Comparison of ENCODE assay signal across 9 cellular contexts in genomic region chr6:1821188-1822183, GRCh38.
DNase-seq lines count a peak whose midpoint lies in the region; ATAC-seq and TF ChIP-seq lines count a peak whose summit lies in the region.
"Had no signal": no experiment of that assay in that cellular context is flagged by ENCODE, and none has a peak within 500 bp of the region (broad histone marks: within the 10 kb centered on the region; RNA-seq: fewer than 3 reads in every experiment).

No MANE protein-coding gene starts in this region.

- H3K27ac Mint-ChIP-seq in natural killer cell treated with Interleukin-12 subunit alpha and Interleukin-12 subunit beta and Interleukin-15 and Interleukin-18, amount 100 ng/mL, for 72 hours, result no peak overlapping the region
- H3K27ac Mint-ChIP-seq in activated naive CD4-positive, alpha-beta T cell treated with anti-CD3 and anti-CD28 coated beads, Interleukin-2, amount 10 ng/mL, durations not matched to agents 7 days and 5 days, result no peak overlapping the region
- H3K27ac Mint-ChIP-seq: T-helper 17 cell had no signal

- no peak for TF ChIP-seq CTCF in omental fat pad (IDR thresholded peaks at IDR 0.05)

- no peaks in the 10 kb centered on the region for H3K27me3 Mint-ChIP-seq in natural killer cell treated with Interleukin-12 subunit alpha and Interleukin-12 subunit beta and Interleukin-15 and Interleukin-18, amount 100 ng/mL, for 72 hours
- H3K27me3 Mint-ChIP-seq in activated naive CD4-positive, alpha-beta T cell treated with anti-CD3 and anti-CD28 coated beads, Interleukin-2, amount 10 ng/mL, durations not matched to agents 7 days and 5 days, result no peaks in the 10 kb centered on the region
- H3K27me3 Mint-ChIP-seq: T-helper 17 cell had no signal

- no peaks in the 10 kb centered on the region for H3K9me3 Mint-ChIP-seq in natural killer cell treated with Interleukin-12 subunit alpha and Interleukin-12 subunit beta and Interleukin-15 and Interleukin-18, amount 100 ng/mL, for 72 hours
- H3K9me3 Mint-ChIP-seq in activated naive CD4-positive, alpha-beta T cell treated with anti-CD3 and anti-CD28 coated beads, Interleukin-2, amount 10 ng/mL, durations not matched to agents 7 days and 5 days, result no peaks in the 10 kb centered on the region

- H3K4me1 Mint-ChIP-seq in natural killer cell treated with Interleukin-12 subunit alpha and Interleukin-12 subunit beta and Interleukin-15 and Interleukin-18, amount 100 ng/mL, for 72 hours (ENCODE audit: low read depth in 2 of 2), result no peaks in the 10 kb centered on the region
- no peaks in the 10 kb centered on the region for H3K4me1 Mint-ChIP-seq in activated naive CD4-positive, alpha-beta T cell treated with anti-CD3 and anti-CD28 coated beads, Interleukin-2, amount 10 ng/mL, durations not matched to agents 7 days and 5 days

- ATAC-seq in omental fat pad (ENCODE audit: low FRiP score), result peak; percentile 49
- no peak for ATAC-seq in natural killer cell treated with Interleukin-12 subunit alpha and Interleukin-12 subunit beta and Interleukin-15 and Interleukin-18, amount 100 ng/mL, for 72 hours
- ATAC-seq: T-helper 17 cell had no signal

- CTCF ChIA-PET in activated naive CD4-positive, alpha-beta T cell treated with anti-CD3 and anti-CD28 coated beads, Interleukin-2, amount 10 ng/mL, durations not matched to agents 7 days and 5 days (lab: Charles Lee), result no interaction called here

- peak; percentile 84 for DNase-seq in EH (ENCODE audit: low read depth)
- DNase-seq in NCI-H1105 treated with DMSO at 0.1 percent for 48 hours (lab: John Stamatoyannopoulos, UW), result peak; percentile 70
- peak; percentile 93 for DNase-seq in dermis blood vessel endothelial cell
- no peak for DNase-seq in omental fat pad (ENCODE audit: low spot score)
- no peak for DNase-seq in natural killer cell treated with Interleukin-12 subunit alpha and Interleukin-12 subunit beta and Interleukin-15 and Interleukin-18, amount 100 ng/mL, for 72 hours (ENCODE audit: low spot score)
- DNase-seq in stimulated activated CD4-positive, alpha-beta T cell treated with anti-CD3 and anti-CD28 coated beads, Interleukin-2, amount 100 ng/mL, for 48 hours, result no peak
- DNase-seq in NCI-H1694 treated with DMSO at 0.1 percent for 48 hours (lab: John Stamatoyannopoulos, UW), result no peak
- DNase-seq in activated naive CD4-positive, alpha-beta T cell treated with anti-CD3 and anti-CD28 coated beads, Interleukin-2, amount 10 ng/mL, durations not matched to agents 7 days and 5 days, result no peak
- DNase-seq: T-helper 17 cell had no signal

- no peak overlapping the region for H3K4me3 Mint-ChIP-seq in natural killer cell treated with Interleukin-12 subunit alpha and Interleukin-12 subunit beta and Interleukin-15 and Interleukin-18, amount 100 ng/mL, for 72 hours
- H3K4me3 Mint-ChIP-seq in activated naive CD4-positive, alpha-beta T cell treated with anti-CD3 and anti-CD28 coated beads, Interleukin-2, amount 10 ng/mL, durations not matched to agents 7 days and 5 days, result no peak overlapping the region
- H3K4me3 Mint-ChIP-seq: T-helper 17 cell had no signal

- no peaks in the 10 kb centered on the region for H3K36me3 Mint-ChIP-seq in natural killer cell treated with Interleukin-12 subunit alpha and Interleukin-12 subunit beta and Interleukin-15 and Interleukin-18, amount 100 ng/mL, for 72 hours
- H3K36me3 Mint-ChIP-seq in activated naive CD4-positive, alpha-beta T cell treated with anti-CD3 and anti-CD28 coated beads, Interleukin-2, amount 10 ng/mL, durations not matched to agents 7 days and 5 days, result no peaks in the 10 kb centered on the region

Comparison
In these comparisons a context has a peak if more than half of its experiments do, and no peak if none do; other contexts are left out.
1. DNase-seq: peak in EH (single experiment), NCI-H1105 treated with DMSO at 0.1 percent for 48 hours (single experiment) and dermis blood vessel endothelial cell (single experiment); none in omental fat pad (single experiment), natural killer cell treated with Interleukin-12 subunit alpha and Interleukin-12 subunit beta and Interleukin-15 and Interleukin-18, amount 100 ng/mL, for 72 hours (single experiment), stimulated activated CD4-positive, alpha-beta T cell treated with anti-CD3 and anti-CD28 coated beads, Interleukin-2, amount 100 ng/mL, for 48 hours (0 of 2), NCI-H1694 treated with DMSO at 0.1 percent for 48 hours (single experiment) and activated naive CD4-positive, alpha-beta T cell treated with anti-CD3 and anti-CD28 coated beads, Interleukin-2, amount 10 ng/mL, durations not matched to agents 7 days and 5 days (single experiment).